Comparison of ENCODE assay signal across 3 cellular contexts in the genomic region with DNA sequence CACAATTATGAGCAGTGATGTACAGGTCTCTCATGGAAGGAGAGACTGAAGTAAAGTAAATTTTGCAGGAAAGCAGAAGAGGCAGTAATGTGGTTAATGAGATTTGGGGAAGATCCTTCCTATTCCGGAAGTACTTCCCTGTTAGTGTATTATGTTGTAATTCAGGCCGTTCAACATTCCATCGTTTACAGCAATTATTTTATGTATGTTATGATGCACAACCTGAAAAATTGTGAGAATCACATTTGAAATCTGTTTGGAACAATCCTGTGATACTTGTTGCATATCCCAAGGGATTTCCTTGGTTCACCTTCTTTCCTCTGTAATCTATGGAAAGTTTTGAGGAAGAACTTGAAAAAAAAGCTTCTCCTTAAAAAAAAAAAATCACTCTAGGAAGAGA.
"Had no signal": no experiment of that assay in that cellular context is flagged by ENCODE, and none has a peak within 500 bp of the region (broad histone marks: within the 10 kb centered on the region; RNA-seq: fewer than 3 reads in every experiment).

No MANE protein-coding gene starts in this region.

- DNase-seq: GDM1, GF-D8 had no signal

- H3K4me3 ChIP-seq: GM12878 had no signal
